22 cellular contexts compared by ENCODE assay signal in the genomic region with DNA sequence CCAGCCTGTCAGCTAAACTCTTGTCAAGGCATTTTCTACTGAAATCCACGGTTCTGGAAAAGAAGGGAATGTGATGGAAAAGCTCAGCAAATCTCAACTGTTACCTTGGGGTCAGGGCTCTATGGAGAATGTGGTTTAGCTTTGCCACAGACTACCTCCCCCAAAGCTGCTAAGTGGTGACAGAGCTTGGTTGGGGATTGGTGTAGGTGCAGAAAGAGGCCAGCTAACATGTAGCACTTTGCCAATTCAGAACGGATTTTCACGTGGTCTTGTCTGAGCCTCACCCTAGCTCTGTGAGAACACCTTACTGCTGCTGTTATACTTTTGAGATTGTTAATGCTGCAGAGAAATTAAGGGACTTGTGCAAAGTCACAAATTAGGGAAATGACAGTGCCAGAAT.
DNase-seq lines count a peak whose midpoint lies in the region; ATAC-seq, FAIRE-seq and TF ChIP-seq lines count a peak whose summit lies in the region.
"Had no signal": no experiment of that assay in that cellular context is flagged by ENCODE, and none has a peak within 500 bp of the region (broad histone marks: within the 10 kb centered on the region; RNA-seq: fewer than 3 reads in every experiment).

No MANE protein-coding gene starts in this region.

- H3K56ac ChIP-seq in H1 (replicated peaks; ENCODE audit: insufficient read length, low read depth, low read length) = no peak overlapping the region

- peak; percentile 56; the same call in 1 of the 3 replicates for ATAC-seq in DND-41 (ENCODE audit: insufficient read depth, low read depth)
- no peak for ATAC-seq in HG03521 (IDR thresholded peaks at IDR 0.05; ENCODE audit: unreplicated experiment)
- ATAC-seq in omental fat pad (ENCODE audit: low FRiP score) = no peak
- ATAC-seq: PC-3, T-cell had no signal

- no peak overlapping the region for H4K91ac ChIP-seq in H1 (replicated peaks; ENCODE audit: insufficient read length, low read length)

- no peak overlapping the region for H3K4ac ChIP-seq in H1 (replicated peaks; ENCODE audit: insufficient read length, low read depth, low read length)

- no peak overlapping the region for H4K5ac ChIP-seq in H1 (ENCODE audit: insufficient read length, low read depth, low read length)

- H3K9me3 ChIP-seq in DND-41 (ENCODE audit: insufficient read depth, low read length, severe bottlenecking) = no peaks in the 10 kb centered on the region
- H3K9me3 ChIP-seq in H1 (ENCODE audit: insufficient read depth in 2 of 2, low read depth in 1 of 2, low read length in 1 of 2) = no peaks in the 10 kb centered on the region
- H3K9me3 ChIP-seq: BE2C had no signal

- H3K23ac ChIP-seq in H1 (ENCODE audit: insufficient read length) = no peak overlapping the region

- H3K9ac ChIP-seq in DND-41 (ENCODE audit: low read depth, low read length) = no peak overlapping the region
- H3K9ac ChIP-seq in H1 (replicated peaks in 1 of 4; ENCODE audit: extremely low read depth in 1 of 4, low read depth in 3 of 4, low read length in 3 of 4) = no peak overlapping the region
- H3K9ac ChIP-seq: KMS-11 had no signal

- no peak overlapping the region for H2AK5ac ChIP-seq in H1 (ENCODE audit: low read depth, low read length)

- 98% methylated on average over 3 of the region's 3 CpGs; no CpG with 5 or more reads in 1 of the 2 experiments for WGBS in H1 (ENCODE audit: extremely low coverage in 1 of 2, insufficient coverage in 1 of 2, insufficient read length in 1 of 2, insufficient replicate concordance in 2 of 2, low coverage in 1 of 2, low lambda C conversion rate in 2 of 2, missing lambda C conversion rate in 1 of 2), 2 experiments

- CTCF ChIA-PET in H1 (lab: Charles Lee; ENCODE audit: partially characterized antibody) = interaction anchor here (0.5 to 1.1 kb wide), 3 partner anchors 67 to 368 kb away, joined by 3 to 4 read pairs (median 3); no protein-coding TSS in a partner anchor

- no peaks in the 10 kb centered on the region for H3K23me2 ChIP-seq in H1 (ENCODE audit: low read depth, low read length)

- H2BK15ac ChIP-seq in H1 (ENCODE audit: low read length) = no peak overlapping the region

- H3K4me1 ChIP-seq in DND-41 (ENCODE audit: insufficient read depth, low read length) (no peaks in the 10 kb centered on the region), H1 (replicated peaks in 1 of 4; ENCODE audit: control insufficient read depth in 3 of 4, insufficient read depth in 4 of 4, low read length in 3 of 4) (no peaks in the 10 kb centered on the region)
- H3K4me1 ChIP-seq: BE2C had no signal

- no peak overlapping the region for H2BK12ac ChIP-seq in H1 (ENCODE audit: low read depth, low read length)

- no peak for TF ChIP-seq POLR2A in H1 (IDR thresholded peaks at IDR 0.05; ENCODE audit: control extremely low read depth in 1 of 2, low read depth in 2 of 2, low read length in 2 of 2)

- H3K36me3 ChIP-seq in DND-41 (ENCODE audit: insufficient read depth, low read length) = no peaks in the 10 kb centered on the region
- no peaks in the 10 kb centered on the region for H3K36me3 ChIP-seq in H1 (ENCODE audit: control insufficient read depth in 2 of 4, insufficient read depth in 4 of 4, low read length in 3 of 4)
- H3K36me3 ChIP-seq: BE2C had no signal

- DNase-seq in DND-41 (no peak), OCI-M1 (lab: John Stamatoyannopoulos, UW) (peak; percentile 5), H1 (ENCODE audit: low read depth in 1 of 2, low spot score in 2 of 2) (no peak), EL (no peak), GOT3 (lab: John Stamatoyannopoulos, UW) (no peak), omental fat pad (ENCODE audit: low spot score) (no peak)
- DNase-seq: BE2C; CD8-positive, alpha-beta memory T cell; H9; MM.1S; NCI-H2029; NCI-H446; NCI-H524 treated with DMSO at 0.1 percent for 48 hours; NCI-H774; PC-3; SHP77; T-cell had no signal

- no peak for TF ChIP-seq RAD21 in H1 (IDR thresholded peaks at IDR 0.05 in 1 of 2, conservative IDR thresholded peaks at IDR 0.05 in 1 of 2; ENCODE audit: low read depth in 2 of 2, low read length in 2 of 2)

- H3K79me1 ChIP-seq in H1 (ENCODE audit: low read depth, low read length) = no peaks in the 10 kb centered on the region

- no peak overlapping the region for H4K8ac ChIP-seq in H1 (ENCODE audit: extremely low read depth, insufficient read depth, low read length)

- H3K79me2 ChIP-seq in DND-41 (ENCODE audit: insufficient read depth, low read length) (no peaks in the 10 kb centered on the region), H1 (ENCODE audit: control insufficient read depth in 1 of 2, insufficient read depth in 2 of 2, low read length in 2 of 2) (no peaks in the 10 kb centered on the region)

- no peak overlapping the region for H3K4me2 ChIP-seq in DND-41 (ENCODE audit: insufficient read depth, low read length)
- H3K4me2 ChIP-seq in H1 (ENCODE audit: insufficient read depth in 1 of 2, low read depth in 2 of 2, low read length in 2 of 2) = no peak overlapping the region
- H3K4me2 ChIP-seq: KMS-11 had no signal

- no peak for FAIRE-seq in H1 (lab: Jason Lieb, UNC)
- FAIRE-seq: D721Med, GM12892 had no signal

- H3K18ac ChIP-seq in H1 (ENCODE audit: extremely low read depth, low read length) = no peak overlapping the region

- H3K27ac ChIP-seq in DND-41 (ENCODE audit: low read length) (no peak overlapping the region), H1 (ENCODE audit: low read depth, low read length) (no peak overlapping the region)
- H3K27ac ChIP-seq: KMS-11, RWPE1 had no signal

- H3K14ac ChIP-seq in H1 (ENCODE audit: insufficient read length) = no peak overlapping the region

- no peak overlapping the region for H2BK5ac ChIP-seq in H1 (ENCODE audit: low read depth, low read length)

- POLR2A ChIA-PET in H1 (lab: Charles Lee; ENCODE audit: partially characterized antibody) = interaction anchor here (0.7 kb wide), 1 partner anchor 134 kb away, joined by 3 read pairs; no protein-coding TSS in a partner anchor

- peak overlapping the region; percentile 8; the same call in 1 of the 2 replicates for H2AFZ ChIP-seq in DND-41 (ENCODE audit: low read depth, low read length)
- H2AFZ ChIP-seq in H1 (ENCODE audit: low read length) = 0 out of 2 replicates have a peak overlapping the region, but pooled peaks have one; percentile 78

- no peak overlapping the region for H2BK120ac ChIP-seq in H1 (replicated peaks; ENCODE audit: low read depth, low read length)

- H3K4me3 ChIP-seq in DND-41 (ENCODE audit: low read depth in 1 of 2, low read length in 2 of 2) (no peak overlapping the region), H1 (ENCODE audit: extremely low read depth in 1 of 4, insufficient read depth in 2 of 4, low read depth in 3 of 4, low read length in 4 of 4) (no peak overlapping the region)

- H4K20me1 ChIP-seq in DND-41 (ENCODE audit: insufficient read depth, low read length) (no peaks in the 10 kb centered on the region), H1 (replicated peaks in 1 of 2; ENCODE audit: control insufficient read depth in 1 of 2, insufficient read depth in 2 of 2, low read length in 2 of 2) (no peaks in the 10 kb centered on the region)

- H2BK20ac ChIP-seq in H1 (ENCODE audit: low read length) = no peak overlapping the region

- H3K27me3 ChIP-seq in DND-41 (ENCODE audit: insufficient read depth, low read length, poor library complexity) (no peaks in the 10 kb centered on the region), H1 (replicated peaks in 1 of 4; ENCODE audit: control insufficient read depth in 3 of 4, extremely low read depth in 1 of 4, insufficient read depth in 3 of 4, low read length in 3 of 4) (no peaks in the 10 kb centered on the region)
- H3K27me3 ChIP-seq: BE2C had no signal

- no peak for TF ChIP-seq CTCF in DND-41 (IDR thresholded peaks at IDR 0.05; ENCODE audit: borderline replicate concordance, extremely low read depth, low read length, poor library complexity, severe bottlenecking)
- no peak for TF ChIP-seq CTCF in H1 (IDR thresholded peaks at IDR 0.05; ENCODE audit: control extremely low read depth in 1 of 3, insufficient read depth in 1 of 3, low read depth in 1 of 3, low read length in 3 of 3)
- no peak for TF ChIP-seq CTCF in omental fat pad (IDR thresholded peaks at IDR 0.05)

- TF ChIP-seq EP300 in H1 (IDR thresholded peaks at IDR 0.05; ENCODE audit: borderline replicate concordance in 1 of 2, low read depth in 2 of 2, low read length in 2 of 2) = no peak

TF ChIP-seq in H1, 55 proteins besides CTCF, POLR2A, EP300 and RAD21 (continues in another document):
- no peak for TF ChIP-seq EGR1 (IDR thresholded peaks at IDR 0.05; ENCODE audit: borderline replicate concordance, low read depth, low read length)
- TF ChIP-seq, protein P1, sequence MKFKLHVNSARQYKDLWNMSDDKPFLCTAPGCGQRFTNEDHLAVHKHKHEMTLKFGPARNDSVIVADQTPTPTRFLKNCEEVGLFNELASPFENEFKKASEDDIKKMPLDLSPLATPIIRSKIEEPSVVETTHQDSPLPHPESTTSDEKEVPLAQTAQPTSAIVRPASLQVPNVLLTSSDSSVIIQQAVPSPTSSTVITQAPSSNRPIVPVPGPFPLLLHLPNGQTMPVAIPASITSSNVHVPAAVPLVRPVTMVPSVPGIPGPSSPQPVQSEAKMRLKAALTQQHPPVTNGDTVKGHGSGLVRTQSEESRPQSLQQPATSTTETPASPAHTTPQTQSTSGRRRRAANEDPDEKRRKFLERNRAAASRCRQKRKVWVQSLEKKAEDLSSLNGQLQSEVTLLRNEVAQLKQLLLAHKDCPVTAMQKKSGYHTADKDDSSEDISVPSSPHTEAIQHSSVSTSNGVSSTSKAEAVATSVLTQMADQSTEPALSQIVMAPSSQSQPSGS (IDR thresholded peaks at IDR 0.05; ENCODE audit: low read length) = no peak
- TF ChIP-seq, protein P2, sequence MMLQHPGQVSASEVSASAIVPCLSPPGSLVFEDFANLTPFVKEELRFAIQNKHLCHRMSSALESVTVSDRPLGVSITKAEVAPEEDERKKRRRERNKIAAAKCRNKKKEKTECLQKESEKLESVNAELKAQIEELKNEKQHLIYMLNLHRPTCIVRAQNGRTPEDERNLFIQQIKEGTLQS (IDR thresholded peaks at IDR 0.05; ENCODE audit: insufficient read depth, low read depth, low read length) = no peak
- TF ChIP-seq GABPA (IDR thresholded peaks at IDR 0.05; ENCODE audit: borderline replicate concordance, insufficient read depth, low read length) = no peak
- no peak for TF ChIP-seq SP1 (IDR thresholded peaks at IDR 0.05; ENCODE audit: low read depth, low read length)
- TF ChIP-seq, protein P3, sequence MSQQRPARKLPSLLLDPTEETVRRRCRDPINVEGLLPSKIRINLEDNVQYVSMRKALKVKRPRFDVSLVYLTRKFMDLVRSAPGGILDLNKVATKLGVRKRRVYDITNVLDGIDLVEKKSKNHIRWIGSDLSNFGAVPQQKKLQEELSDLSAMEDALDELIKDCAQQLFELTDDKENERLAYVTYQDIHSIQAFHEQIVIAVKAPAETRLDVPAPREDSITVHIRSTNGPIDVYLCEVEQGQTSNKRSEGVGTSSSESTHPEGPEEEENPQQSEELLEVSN (IDR thresholded peaks at IDR 0.05) = no peak
- TF ChIP-seq ZNF274 (IDR thresholded peaks at IDR 0.05; ENCODE audit: borderline replicate concordance, extremely low read depth, low read length) = no peak
- no peak for TF ChIP-seq SIRT6 (IDR thresholded peaks at IDR 0.05; ENCODE audit: low read length)
- TF ChIP-seq BCL11A (IDR thresholded peaks at IDR 0.05; ENCODE audit: low read depth in 2 of 2, low read length in 2 of 2) = no peak
- no peak for TF ChIP-seq NRF1 (IDR thresholded peaks at IDR 0.05; ENCODE audit: low read depth, low read length)
- no peak for TF ChIP-seq HDAC6 (IDR thresholded peaks at IDR 0.05; ENCODE audit: low read depth, low read length)
